ENCODE assay signal across 6 cellular contexts in genomic region chr7:76314740-76315139, GRCh38. TPM values are rescaled to one million over a fixed set of nuclear protein-coding genes. Genes with fewer than 3 reads are reported as not detected.
DNase-seq lines count a peak whose midpoint lies in the region; ATAC-seq and TF ChIP-seq lines count a peak whose summit lies in the region.
"Not testable (repeated sequence)": the region's sequence is repeated elsewhere in the genome, so short reads cannot be mapped to it uniquely, and the experiment has no call there.

No MANE protein-coding gene starts in this region.

- H3K4me3 ChIP-seq in Panc1 (ENCODE audit: low read depth in 2 of 2, low read length in 2 of 2); right lobe of liver; skeletal muscle tissue (ENCODE audit: low read length in 3 of 3): not testable (repeated sequence)

- H3K9me3 Mint-ChIP-seq in CD4-positive, alpha-beta T cell; activated CD8-positive, alpha-beta T cell treated with anti-CD3 and anti-CD28 coated beads for 36 hours; brain: not testable (repeated sequence)

- H3K36me3 ChIP-seq in Panc1 (ENCODE audit: control insufficient read depth, insufficient read depth, low read length); right lobe of liver; skeletal muscle tissue (ENCODE audit: control insufficient read depth in 3 of 3, insufficient read depth in 3 of 3, low read length in 3 of 3): not testable (repeated sequence)

- intact Hi-C loops in CD4-positive, alpha-beta T cell (cut with DNase I, micrococcal nuclease) = loop anchor here (1.0 to 10.0 kb wide), 4 partner anchors 23 to 440 kb away; partner anchors contain the start of gene RHBDD2 (in 1 of the 2)
- intact Hi-C loops in Panc1 (cut with micrococcal nuclease; ENCODE audit: unreplicated experiment) = loop anchor here (1.0 to 2.0 kb wide), 2 partner anchors 23 to 136 kb away; no protein-coding TSS in a partner anchor
- intact Hi-C loops in activated CD8-positive, alpha-beta T cell treated with anti-CD3 and anti-CD28 coated beads for 36 hours (cut with micrococcal nuclease) = loop anchor here (2.0 kb wide), 1 partner anchor 136 kb away; no protein-coding TSS in a partner anchor
- intact Hi-C loops in right lobe of liver (cut with DNase I) = not testable (repeated sequence)

- H3K9me3 ChIP-seq in CD4-positive, alpha-beta T cell (ENCODE audit: control insufficient read depth, low read length); Panc1 (ENCODE audit: control insufficient read depth, insufficient read depth, low read depth, low read length); right lobe of liver; skeletal muscle tissue (ENCODE audit: control insufficient read depth in 3 of 3, low read length in 3 of 3): not testable (repeated sequence)

- TF ChIP-seq CTCF in CD4-positive, alpha-beta T cell (IDR thresholded peaks at IDR 0.05); Panc1 (IDR thresholded peaks at IDR 0.05); activated CD8-positive, alpha-beta T cell treated with anti-CD3 and anti-CD28 coated beads for 36 hours (IDR thresholded peaks at IDR 0.05); brain (conservative IDR thresholded peaks at IDR 0.05); right lobe of liver (IDR thresholded peaks at IDR 0.05): not testable (repeated sequence)

- ATAC-seq in CD4-positive, alpha-beta T cell (ENCODE audit: poor library complexity); Panc1; activated CD8-positive, alpha-beta T cell treated with anti-CD3 and anti-CD28 coated beads for 36 hours; right lobe of liver: not testable (repeated sequence)

- peaks cover 29% of the 10 kb centered on the region for H3K4me1 Mint-ChIP-seq in CD4-positive, alpha-beta T cell (ENCODE audit: low read depth)
- H3K4me1 Mint-ChIP-seq in activated CD8-positive, alpha-beta T cell treated with anti-CD3 and anti-CD28 coated beads for 36 hours (ENCODE audit: low read depth) = peaks cover 23% of the 10 kb centered on the region
- peaks cover 40% of the 10 kb centered on the region for H3K4me1 Mint-ChIP-seq in brain

- not testable (repeated sequence) for H3K27me3 ChIP-seq in CD4-positive, alpha-beta T cell (ENCODE audit: control insufficient read depth, insufficient read depth, low read length); Panc1 (ENCODE audit: control insufficient read depth, insufficient read depth, low read length); right lobe of liver; skeletal muscle tissue (ENCODE audit: control insufficient read depth in 3 of 3, insufficient read depth in 3 of 3, low read length in 3 of 3)

- 53% methylated on average over 6 of the region's 6 CpGs for WGBS in right lobe of liver (ENCODE audit: insufficient coverage, low coverage, low lambda C conversion rate, missing lambda C conversion rate)

- CTCF ChIA-PET in CD4-positive, alpha-beta T cell (lab: Charles Lee) = interaction anchor here (0.7 to 3.9 kb wide), 19 partner anchors 9 to 210 kb away, joined by 3 to 44 read pairs (median 5); partner anchors contain the start of genes HSPB1 and YWHAG
- CTCF ChIA-PET in Panc1 (lab: Charles Lee) = interaction anchor here (0.7 to 2.9 kb wide), 4 partner anchors 10 to 449 kb away, joined by 6 to 23 read pairs (median 9); no protein-coding TSS in a partner anchor
- CTCF ChIA-PET in activated CD8-positive, alpha-beta T cell treated with anti-CD3 and anti-CD28 coated beads for 36 hours (lab: Charles Lee) = interaction anchor here (1.0 to 5.8 kb wide), 20 partner anchors 12 to 266 kb away, joined by 3 to 78 read pairs (median 7); partner anchors contain the start of genes HSPB1 and MDH2

- not testable (repeated sequence) for H3K36me3 Mint-ChIP-seq in CD4-positive, alpha-beta T cell (ENCODE audit: low read depth); activated CD8-positive, alpha-beta T cell treated with anti-CD3 and anti-CD28 coated beads for 36 hours (ENCODE audit: low read depth); brain

- peak overlapping the region; percentile 26 for H3K4me3 Mint-ChIP-seq in CD4-positive, alpha-beta T cell
- H3K4me3 Mint-ChIP-seq in activated CD8-positive, alpha-beta T cell treated with anti-CD3 and anti-CD28 coated beads for 36 hours; brain: not testable (repeated sequence)

- in situ Hi-C loops in Panc1 (cut with HindIII; ENCODE audit: low pct_unique_long_range_greater_than_20kb, low sequenced_read_pairs) = not testable (repeated sequence)

- not testable (repeated sequence) for TF ChIP-seq POLR2A in right lobe of liver (IDR thresholded peaks at IDR 0.05)

- not testable (repeated sequence) for H3K9ac ChIP-seq in skeletal muscle tissue (ENCODE audit: low read depth in 1 of 3, low read length in 3 of 3)

- DNase-seq in CD4-positive, alpha-beta T cell; Panc1 (ENCODE audit: low read depth, low spot score); right lobe of liver: not testable (repeated sequence)
- DNase-seq in activated CD8-positive, alpha-beta T cell treated with anti-CD3 and anti-CD28 coated beads for 36 hours = peak; percentile 13

- not testable (repeated sequence) for H3K27me3 Mint-ChIP-seq in CD4-positive, alpha-beta T cell; activated CD8-positive, alpha-beta T cell treated with anti-CD3 and anti-CD28 coated beads for 36 hours; brain

- not testable (repeated sequence) for BruUV-seq in Panc1 (replicated peaks; lab: Mats Ljungman, UMichigan)

- not testable (repeated sequence) for H3K27ac ChIP-seq in CD4-positive, alpha-beta T cell (ENCODE audit: low read depth, low read length)
- H3K27ac ChIP-seq in Panc1 (ENCODE audit: low read length) = 0 out of 2 replicates have a peak overlapping the region, but pooled peaks have one; percentile 48
- H3K27ac ChIP-seq in right lobe of liver = peak overlapping the region in 2 of 3 donors; percentile 50 to 57
- peak overlapping the region; percentile 70 for H3K27ac ChIP-seq in skeletal muscle tissue (ENCODE audit: low read depth, low read length)

- POLR2A ChIA-PET in CD4-positive, alpha-beta T cell (lab: Charles Lee) = interaction anchor here (1.0 to 1.6 kb wide), 6 partner anchors 9 to 148 kb away, joined by 3 to 10 read pairs (median 5); partner anchors contain the start of gene YWHAG
- POLR2A ChIA-PET in Panc1 (lab: Charles Lee) = not testable (repeated sequence)
- POLR2A ChIA-PET in activated CD8-positive, alpha-beta T cell treated with anti-CD3 and anti-CD28 coated beads for 36 hours (lab: Charles Lee) = interaction anchor here (1.3 to 1.5 kb wide), 4 partner anchors 9 to 137 kb away, joined by 4 to 5 read pairs (median 4); no protein-coding TSS in a partner anchor

- H3K27ac Mint-ChIP-seq in CD4-positive, alpha-beta T cell; activated CD8-positive, alpha-beta T cell treated with anti-CD3 and anti-CD28 coated beads for 36 hours: not testable (repeated sequence)
- H3K27ac Mint-ChIP-seq in brain = peak overlapping the region in 3 of 5 experiments; percentile 38 to 94 (median 77)

- H3K4me1 ChIP-seq in Panc1 (ENCODE audit: control insufficient read depth, insufficient read depth, low read length) (peaks cover 19% of the 10 kb centered on the region), right lobe of liver (peaks cover 0 to 16% (median 5%) of the 10 kb centered on the region in 4 donors), skeletal muscle tissue (ENCODE audit: control insufficient read depth in 3 of 3, insufficient read depth in 3 of 3, low read length in 3 of 3) (peaks cover 34 to 51% (median 39%) of the 10 kb centered on the region in 3 donors)

RNA-seq across cellular contexts. Expression of gene HSPB1, which starts 12.3 kb away (rescaled TPM):
- total RNA-seq in CD4-positive, alpha-beta T cell = 10 to 100 TPM; 38.0 to 38.6 TPM
- 422 TPM for total RNA-seq in Panc1 (2021; ENCODE audit: unreplicated experiment)
- polyA plus RNA-seq in Panc1 (2012; ENCODE audit: insufficient read length) = 1,072 TPM
- 100 to 1,000 TPM; 104 to 109 TPM for total RNA-seq in activated CD8-positive, alpha-beta T cell treated with anti-CD3 and anti-CD28 coated beads for 36 hours
- 404 TPM for polyA plus RNA-seq in brain (ENCODE audit: insufficient read depth, low read depth, low replicate concordance)
- total RNA-seq in right lobe of liver = 100 to 1,000 TPM in 5 of 6 experiments, 10 to 100 TPM in 1; 64.4 to 275 (median 234) TPM
- 80.4 TPM for total RNA-seq in skeletal muscle tissue

RNA-seq across cellular contexts. Expression of gene YWHAG, which starts 44.1 kb away (rescaled TPM):
- total RNA-seq in CD4-positive, alpha-beta T cell = 10 to 100 TPM; 23.4 to 24.3 TPM
- total RNA-seq in Panc1 (2021; ENCODE audit: unreplicated experiment) (210 TPM), right lobe of liver (10 to 100 TPM; 43.5 to 69.1 (median 58.4) TPM), skeletal muscle tissue (86.1 TPM)
- 172 TPM for polyA plus RNA-seq in Panc1 (2012; ENCODE audit: insufficient read length)
- 100 to 1,000 TPM; 138 to 143 TPM for total RNA-seq in activated CD8-positive, alpha-beta T cell treated with anti-CD3 and anti-CD28 coated beads for 36 hours
- polyA plus RNA-seq in brain (ENCODE audit: insufficient read depth, low read depth, low replicate concordance) = 215 TPM
